16 cellular contexts compared by ENCODE assay signal in genomic region chr3:135869439-135870105, GRCh38.
DNase-seq lines count a peak whose midpoint lies in the region; TF ChIP-seq lines count a peak whose summit lies in the region.
"Had no signal": no experiment of that assay in that cellular context is flagged by ENCODE, and none has a peak within 500 bp of the region (broad histone marks: within the 10 kb centered on the region; RNA-seq: fewer than 3 reads in every experiment).

No MANE protein-coding gene starts in this region.

- TF ChIP-seq CTCF in brain microvascular endothelial cell (IDR thresholded peaks at IDR 0.05; ENCODE audit: low read depth, low read length, missing control alignments) (no peak), suprapubic skin (IDR thresholded peaks at IDR 0.05) (no peak)

- TF ChIP-seq EP300 in suprapubic skin (IDR thresholded peaks at IDR 0.05): no peak

- H3K27ac ChIP-seq in brain microvascular endothelial cell (no peak overlapping the region), suprapubic skin (no peak overlapping the region)
- H3K27ac ChIP-seq: PC-9 had no signal

- H3K4me1 ChIP-seq in suprapubic skin: no peaks in the 10 kb centered on the region

- no peaks in the 10 kb centered on the region for H3K36me3 ChIP-seq in brain microvascular endothelial cell (replicated peaks)
- no peaks in the 10 kb centered on the region for H3K36me3 ChIP-seq in suprapubic skin
- H3K36me3 ChIP-seq: MG63 had no signal

- H3K9me3 ChIP-seq in suprapubic skin: no peaks in the 10 kb centered on the region
- H3K9me3 ChIP-seq: MG63 had no signal

- H3K27me3 ChIP-seq in brain microvascular endothelial cell (replicated peaks) (no peaks in the 10 kb centered on the region), suprapubic skin (no peaks in the 10 kb centered on the region)
- H3K27me3 ChIP-seq: MG63 had no signal

- no peak for TF ChIP-seq POLR2A in suprapubic skin (IDR thresholded peaks at IDR 0.05)

- in situ Hi-C loops in brain microvascular endothelial cell (cut with HindIII; ENCODE audit: low pct_ligation_motif_present, low sequenced_read_pairs): no loop called here

- 69% methylated on average over 2 of the region's 2 CpGs for WGBS in suprapubic skin

- no peak overlapping the region for H3K4me3 ChIP-seq in brain microvascular endothelial cell (ENCODE audit: low read depth, low read length)
- H3K4me3 ChIP-seq in suprapubic skin: no peak overlapping the region
- H3K4me3 ChIP-seq: GM12878, MG63, PC-9 had no signal

- peak; percentile 50 for DNase-seq in EH (ENCODE audit: low read depth)
- peak; percentile 83 for DNase-seq in HT1080 (ENCODE audit: low read depth)
- DNase-seq in brain microvascular endothelial cell: peak; percentile 7
- DNase-seq in myocyte (ENCODE audit: low read depth): peak; percentile 94
- no peak for DNase-seq in suprapubic skin (ENCODE audit: low spot score in 2 of 2)
- DNase-seq in hepatic stellate cell (ENCODE audit: low spot score): no peak
- no peak for DNase-seq in DMS 273 treated with DMSO at 0.1 percent for 48 hours (lab: John Stamatoyannopoulos, UW)
- DNase-seq in HUDEP-2 (lab: John Stamatoyannopoulos, UW; ENCODE audit: unreplicated experiment in 76 of 76): no peak
- DNase-seq: CD8-positive, alpha-beta T cell; KBM-7; MG63; NCI-H2227 treated with DMSO at 0.1 percent for 48 hours; NCI-H69; PC-9; SHP77 had no signal

Comparison
In these comparisons a context has a peak if more than half of its experiments do, and no peak if none do; other contexts are left out.
1. DNase-seq: peak in EH (single experiment), HT1080 (single experiment), brain microvascular endothelial cell (single experiment) and myocyte (single experiment); none in suprapubic skin (0 of 2), hepatic stellate cell (single experiment), DMS 273 treated with DMSO at 0.1 percent for 48 hours (single experiment) and HUDEP-2 (0 of 76).